ENCODE assay signal across 16 cellular contexts in genomic region chr5:176800024-176800423, GRCh38. TPM values are rescaled to one million over a fixed set of nuclear protein-coding genes. Genes with fewer than 3 reads are reported as not detected.
DNase-seq lines count a peak whose midpoint lies in the region; TF ChIP-seq lines count a peak whose summit lies in the region.
"Had no signal": no experiment of that assay in that cellular context is flagged by ENCODE, and none has a peak within 500 bp of the region (broad histone marks: within the 10 kb centered on the region; RNA-seq: fewer than 3 reads in every experiment).

No MANE protein-coding gene starts in this region.

- no peak overlapping the region for H3K14ac ChIP-seq in mesenchymal stem cell (ENCODE audit: low read length in 2 of 2)

- H3K9me3 ChIP-seq in HEK293 (ENCODE audit: control insufficient read depth, insufficient read depth, low read depth, low read length) (no peaks in the 10 kb centered on the region), mesenchymal stem cell (ENCODE audit: control insufficient read depth, low read length) (no peaks in the 10 kb centered on the region)
- no peaks in the 10 kb centered on the region for H3K9me3 ChIP-seq in CD8-positive, alpha-beta memory T cell (ENCODE audit: low read length)
- H3K9me3 ChIP-seq: Caco-2 had no signal

- H3K4me3 ChIP-seq in HEK293 (ENCODE audit: low read depth, low read length) (no peak overlapping the region), mesenchymal stem cell (ENCODE audit: insufficient read depth in 1 of 2, low read depth in 1 of 2, low read length in 2 of 2) (no peak overlapping the region)
- H3K4me3 ChIP-seq in CD8-positive, alpha-beta memory T cell (ENCODE audit: low read length), result no peak overlapping the region
- H3K4me3 ChIP-seq: GM23248 had no signal

- no peak overlapping the region for H3K4ac ChIP-seq in mesenchymal stem cell (ENCODE audit: low read depth in 1 of 2, low read length in 2 of 2)

- H2BK12ac ChIP-seq in mesenchymal stem cell (ENCODE audit: low read length in 2 of 2), result no peak overlapping the region

- H3K27ac ChIP-seq in HEK293 (ENCODE audit: extremely low read depth, low read depth, low read length) (no peak overlapping the region), VCaP (peak overlapping the region; percentile 65), mesenchymal stem cell (ENCODE audit: low read length, poor library complexity, severe bottlenecking) (no peak overlapping the region)
- H3K27ac ChIP-seq in CD8-positive, alpha-beta memory T cell (ENCODE audit: low read depth, low read length), result no peak overlapping the region
- H3K27ac ChIP-seq: GM23248 had no signal

- H3K4me1 ChIP-seq in HEK293 (ENCODE audit: control insufficient read depth, insufficient read depth, low read length), result no peaks in the 10 kb centered on the region
- peaks cover 4% of the 10 kb centered on the region for H3K4me1 ChIP-seq in mesenchymal stem cell (ENCODE audit: control insufficient read depth, insufficient read depth, low read depth, low read length)
- no peaks in the 10 kb centered on the region for H3K4me1 ChIP-seq in CD8-positive, alpha-beta memory T cell (ENCODE audit: insufficient read depth, low read length)
- H3K4me1 ChIP-seq: Caco-2 had no signal

- H3K9ac ChIP-seq in mesenchymal stem cell (ENCODE audit: low read length), result no peak overlapping the region
- H3K9ac ChIP-seq: GM23248 had no signal

- no peak overlapping the region for H3K4me3 Mint-ChIP-seq in CD8-positive, alpha-beta memory T cell
- H3K4me3 Mint-ChIP-seq: CD4-positive, alpha-beta memory T cell; H9; HFFc6 had no signal

- no peak overlapping the region for H3K18ac ChIP-seq in mesenchymal stem cell (ENCODE audit: low read depth in 1 of 2, low read length in 2 of 2)

- no peaks in the 10 kb centered on the region for H3K4me1 Mint-ChIP-seq in CD8-positive, alpha-beta memory T cell

- POLR2A ChIA-PET in HEK293 (lab: Yijun Ruan, JAX), result no interaction called here
- POLR2A ChIA-PET in CD8-positive, alpha-beta memory T cell (lab: Charles Lee), result no interaction called here

- 95% methylated on average over 6 of the region's 6 CpGs for WGBS in mesenchymal stem cell

- no peak overlapping the region for H4K8ac ChIP-seq in mesenchymal stem cell (ENCODE audit: low read length)

- H3K36me3 ChIP-seq in HEK293 (ENCODE audit: control insufficient read depth in 2 of 2, insufficient read depth in 1 of 2, low read length in 2 of 2) (no peaks in the 10 kb centered on the region), mesenchymal stem cell (ENCODE audit: control insufficient read depth in 1 of 2, insufficient read depth in 2 of 2, low read depth in 1 of 2, low read length in 2 of 2) (no peaks in the 10 kb centered on the region)
- H3K36me3 ChIP-seq in CD8-positive, alpha-beta memory T cell (ENCODE audit: insufficient read depth, low read length), result no peaks in the 10 kb centered on the region

- no peak overlapping the region for H2BK15ac ChIP-seq in mesenchymal stem cell (ENCODE audit: low read depth, poor library complexity, severe bottlenecking)

- peaks cover 29 to 55% of the 10 kb centered on the region in 2 donors for H3K27me3 Mint-ChIP-seq in CD8-positive, alpha-beta memory T cell

- no peak for DNase-seq in mesenchymal stem cell
- DNase-seq in DMS 273 treated with DMSO at 0.1 percent for 48 hours (lab: John Stamatoyannopoulos, UW), result no peak
- DNase-seq in DMS79 (lab: John Stamatoyannopoulos, UW), result no peak
- no peak for DNase-seq in CD8-positive, alpha-beta memory T cell
- DNase-seq: C1 segment of cervical spinal cord; Caco-2; CD4-positive, alpha-beta memory T cell; DMS79 treated with DMSO at 0.1 percent for 48 hours; GF-D8; GM23248; H9; HFFc6 had no signal

- peaks cover 0 to 4% (median 0%) of the 10 kb centered on the region in 3 donors for H3K36me3 Mint-ChIP-seq in CD8-positive, alpha-beta memory T cell
- H3K36me3 Mint-ChIP-seq: CD4-positive, alpha-beta memory T cell had no signal

- no peak overlapping the region for H2AFZ ChIP-seq in mesenchymal stem cell (ENCODE audit: low read depth, low read length)
- H2AFZ ChIP-seq: GM23248 had no signal

- no peak overlapping the region for H3K4me2 ChIP-seq in mesenchymal stem cell (ENCODE audit: low read length, poor library complexity, severe bottlenecking)

- H3K79me1 ChIP-seq in mesenchymal stem cell (replicated peaks; ENCODE audit: low read length, poor library complexity, severe bottlenecking), result no peaks in the 10 kb centered on the region

- CTCF ChIA-PET in HEK293 (lab: Yijun Ruan, JAX), result no interaction called here
- CTCF ChIA-PET in CD8-positive, alpha-beta memory T cell (lab: Charles Lee), result no interaction called here

- peaks cover 0 to 4% (median 0%) of the 10 kb centered on the region in 5 donors for H3K9me3 Mint-ChIP-seq in CD8-positive, alpha-beta memory T cell
- H3K9me3 Mint-ChIP-seq: H9, HFFc6 had no signal

- H2BK5ac ChIP-seq in mesenchymal stem cell (ENCODE audit: low read depth, low read length, poor library complexity, severe bottlenecking), result no peak overlapping the region

- no peak overlapping the region for H2BK120ac ChIP-seq in mesenchymal stem cell (ENCODE audit: low read depth, low read length)

- TF ChIP-seq CTCF in HEK293 (tag by site-specific recombination; IDR thresholded peaks at IDR 0.05), result no peak
- TF ChIP-seq CTCF in VCaP (conservative IDR thresholded peaks at IDR 0.05), result no peak

- H2AK5ac ChIP-seq in mesenchymal stem cell (ENCODE audit: low read length, severe bottlenecking), result no peak overlapping the region

- H3K27me3 ChIP-seq in mesenchymal stem cell (ENCODE audit: control insufficient read depth in 1 of 2, insufficient read depth in 1 of 2, low read length in 2 of 2), result peaks cover 50 to 88% of the 10 kb centered on the region in 2 experiments
- H3K27me3 ChIP-seq in CD8-positive, alpha-beta memory T cell (ENCODE audit: insufficient read depth, low read length, poor library complexity, severe bottlenecking), result peaks cover 11% of the 10 kb centered on the region

- peak overlapping the region; percentile 35 for H4K91ac ChIP-seq in mesenchymal stem cell (ENCODE audit: low read length)

- no peak overlapping the region for H3K27ac Mint-ChIP-seq in CD8-positive, alpha-beta memory T cell
- H3K27ac Mint-ChIP-seq: CD4-positive, alpha-beta memory T cell; H9; HFFc6 had no signal

- no peak overlapping the region for H3K23ac ChIP-seq in mesenchymal stem cell (ENCODE audit: low read length in 2 of 2)

TF ChIP-seq in HEK293, 187 proteins besides CTCF, POLR2A, EP300 and RAD21:
- no peak for TF ChIP-seq ZNF639 (tag by site-specific recombination; IDR thresholded peaks at IDR 0.05)
- no peak for TF ChIP-seq ZNF398 (tag by site-specific recombination; IDR thresholded peaks at IDR 0.05)
- peak; percentile 89 for TF ChIP-seq EGR2 (tag by site-specific recombination; IDR thresholded peaks at IDR 0.05; ENCODE audit: low read depth)
- no peak for TF ChIP-seq ZNF776 (tag by site-specific recombination; IDR thresholded peaks at IDR 0.05; ENCODE audit: borderline replicate concordance)
- peak; percentile 83 for TF ChIP-seq ZFHX2 (tag by site-specific recombination; conservative IDR thresholded peaks at IDR 0.05)
TF ChIP-seq in HEK293: peak in this region for 2.

RNA-seq across cellular contexts. Expression of gene UNC5A, which starts 10.3 kb away (rescaled TPM):
- not detected for polyA plus RNA-seq in mesenchymal stem cell (2013, experiment 1 of 2)
- not detected for polyA plus RNA-seq in mesenchymal stem cell (2013, experiment 2 of 2)
- total RNA-seq in CD8-positive, alpha-beta memory T cell, result not detected
- polyA plus RNA-seq in CD8-positive, alpha-beta memory T cell, result not detected
- total RNA-seq: Caco-2; CD4-positive, alpha-beta memory T cell; G401; GM23248; HFFc6 had no signal
- polyA plus RNA-seq: BJ; CD4-positive, alpha-beta memory T cell; GM23248 had no signal
